8 cellular contexts compared by ENCODE assay signal in the genomic region with DNA sequence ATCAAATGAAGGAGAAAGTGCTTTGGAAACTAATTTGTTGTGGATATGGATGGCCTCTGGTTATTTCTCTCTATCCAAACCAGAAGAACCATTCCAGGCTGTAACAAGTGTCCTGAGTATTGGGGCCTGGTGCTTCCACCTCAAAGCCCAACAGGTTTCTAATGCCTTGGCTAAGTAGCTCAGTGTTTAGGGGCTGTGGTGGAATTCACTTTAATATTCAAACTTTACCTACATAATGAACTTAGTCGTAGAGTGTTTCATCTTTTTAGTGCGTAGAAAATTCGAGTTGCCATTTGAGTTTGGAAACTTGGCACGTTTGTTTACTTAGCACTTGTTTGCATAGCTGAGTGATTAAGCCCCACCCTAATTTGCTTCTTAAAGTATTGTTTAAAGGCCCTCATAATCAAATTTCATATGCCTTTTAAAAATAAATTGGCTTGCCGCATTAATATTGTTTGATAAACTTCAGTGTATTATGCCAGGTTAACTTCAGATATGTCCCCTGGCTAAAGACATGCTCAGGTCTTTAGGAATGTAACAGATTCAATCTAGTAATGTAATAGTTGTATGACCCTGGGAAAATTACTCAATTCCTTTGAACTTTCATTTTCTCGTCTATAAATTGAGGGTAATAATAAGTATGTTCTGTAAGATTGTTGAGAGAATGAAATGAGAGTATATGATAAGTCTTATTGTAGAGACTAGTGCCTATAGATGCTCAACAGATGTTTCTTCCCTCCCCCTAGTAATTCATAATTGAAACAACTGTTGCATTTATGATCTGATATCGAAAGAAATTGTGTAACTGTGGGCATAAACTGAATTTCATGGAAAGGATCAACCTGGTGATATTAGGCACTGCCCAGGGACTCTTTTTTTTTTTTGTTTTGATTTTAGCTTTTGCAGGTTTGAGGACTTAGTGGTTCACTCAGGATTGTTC. TPM values are rescaled to one million over a fixed set of nuclear protein-coding genes. Genes with fewer than 3 reads are reported as not detected.
DNase-seq lines count a peak whose midpoint lies in the region; ATAC-seq, FAIRE-seq and TF ChIP-seq lines count a peak whose summit lies in the region.

No MANE protein-coding gene starts in this region.

- peak; percentile 11 to 49 (median 28) for ATAC-seq in pancreas
- ATAC-seq in GM18870 (IDR thresholded peaks at IDR 0.05; ENCODE audit: unreplicated experiment) = no peak
- ATAC-seq in esophagus mucosa = no peak
- ATAC-seq in GM18519 (IDR thresholded peaks at IDR 0.05; ENCODE audit: low FRiP score, unreplicated experiment) = no peak
- ATAC-seq in HG03196 (IDR thresholded peaks at IDR 0.05; ENCODE audit: unreplicated experiment) = no peak

- peak overlapping the region; percentile 90 for H3K4me2 ChIP-seq in OCI-LY3 (ENCODE audit: low read length)
- H3K4me2 ChIP-seq in endothelial cell of umbilical vein (ENCODE audit: insufficient read depth, low read length) = peak overlapping the region; percentile 96

- POLR2A ChIA-PET in Caco-2 (lab: Charles Lee) (no interaction called here), endothelial cell of umbilical vein (lab: Charles Lee) (no interaction called here)

- peak overlapping the region; percentile 52; the same call in 1 of the 2 replicates for H2AFZ ChIP-seq in OCI-LY3 (ENCODE audit: low read depth, low read length)
- H2AFZ ChIP-seq in endothelial cell of umbilical vein (ENCODE audit: low read depth, low read length) = peak overlapping the region; percentile 96

- BruUV-seq in Caco-2 (replicated peaks; lab: Mats Ljungman, UMichigan) = TSS peak; percentile 60
- TSS peak; percentile 33 for BruUV-seq in endothelial cell of umbilical vein (replicated peaks; lab: Mats Ljungman, UMichigan)

- dilution Hi-C loops in endothelial cell of umbilical vein (cut with MboI; ENCODE audit: extremely low pct_ligation_motif_present, low sequenced_read_pairs) = no loop called here

- no peak for TF ChIP-seq POLR2A in endothelial cell of umbilical vein (IDR thresholded peaks at IDR 0.05; ENCODE audit: low read depth, low read length)

- H3K79me2 ChIP-seq in OCI-LY3 (ENCODE audit: low read length) (no peaks in the 10 kb centered on the region), endothelial cell of umbilical vein (ENCODE audit: control insufficient read depth, insufficient read depth, low read length) (peaks cover 19% of the 10 kb centered on the region)

- TF ChIP-seq CTCF in Caco-2 (IDR thresholded peaks at IDR 0.05; ENCODE audit: insufficient read depth in 1 of 2, low read depth in 1 of 2, low read length in 1 of 2, severe bottlenecking in 1 of 2, unreplicated experiment in 1 of 2) (no peak), OCI-LY3 (IDR thresholded peaks at IDR 0.05; ENCODE audit: low read depth, low read length) (no peak), endothelial cell of umbilical vein (IDR thresholded peaks at IDR 0.05; ENCODE audit: extremely low read depth in 1 of 2, insufficient read depth in 1 of 2, low read depth in 1 of 2, low read length in 2 of 2) (no peak), pancreas (IDR thresholded peaks at IDR 0.05) (no peak)

- no peaks in the 10 kb centered on the region for H3K36me3 Mint-ChIP-seq in Caco-2 (ENCODE audit: insufficient read depth, unreplicated experiment)

- no peaks in the 10 kb centered on the region for H3K36me3 ChIP-seq in Caco-2 (ENCODE audit: control insufficient read depth, insufficient read depth, low read length)
- no peaks in the 10 kb centered on the region for H3K36me3 ChIP-seq in OCI-LY3 (replicated peaks; ENCODE audit: low read depth, low read length)
- H3K36me3 ChIP-seq in endothelial cell of umbilical vein (ENCODE audit: control insufficient read depth in 2 of 2, extremely low read depth in 1 of 2, insufficient read depth in 2 of 2, low read length in 2 of 2) = no peaks in the 10 kb centered on the region
- no peaks in the 10 kb centered on the region for H3K36me3 ChIP-seq in pancreas

- H4K20me1 ChIP-seq in OCI-LY3 (ENCODE audit: insufficient read depth, low read length) (no peaks in the 10 kb centered on the region), endothelial cell of umbilical vein (replicated peaks; ENCODE audit: control insufficient read depth, extremely low read depth, insufficient read depth, low read length) (no peaks in the 10 kb centered on the region)

- H3K27me3 Mint-ChIP-seq in Caco-2 (ENCODE audit: insufficient read depth, unreplicated experiment) = no peaks in the 10 kb centered on the region

- H3K4me3 Mint-ChIP-seq in Caco-2 (ENCODE audit: unreplicated experiment) = peak overlapping the region; percentile 77

- H3K9ac ChIP-seq in OCI-LY3 (ENCODE audit: low read length) = peak overlapping the region; percentile 88
- H3K9ac ChIP-seq in endothelial cell of umbilical vein (replicated peaks; ENCODE audit: extremely low read depth, insufficient read depth, low read length) = peak overlapping the region; percentile 83

- WGBS in pancreas, 2 donors = 11 to 14% methylated on average over 7 of the region's 7 CpGs

- H3K4me3 ChIP-seq in Caco-2 (ENCODE audit: low read depth, low read length) = peak overlapping the region; percentile 69
- peak overlapping the region; percentile 85 for H3K4me3 ChIP-seq in OCI-LY3 (ENCODE audit: low read length)
- H3K4me3 ChIP-seq in endothelial cell of umbilical vein (replicated peaks in 1 of 3; ENCODE audit: insufficient read depth in 1 of 3, low read depth in 1 of 3, low read length in 3 of 3) = peak overlapping the region; percentile 71 to 93 (median 85)
- H3K4me3 ChIP-seq in pancreas = peak overlapping the region in 3 of 4 donors; percentile 88 to 92 (median 90)

- no peaks in the 10 kb centered on the region for H3K9me3 Mint-ChIP-seq in Caco-2 (ENCODE audit: unreplicated experiment)

- H3K27ac Mint-ChIP-seq in Caco-2 (ENCODE audit: unreplicated experiment) = peak overlapping the region; percentile 63

- no peaks in the 10 kb centered on the region for H3K4me1 Mint-ChIP-seq in Caco-2 (ENCODE audit: low read depth, unreplicated experiment)

- CTCF ChIA-PET in Caco-2 (lab: Charles Lee) = no interaction called here
- CTCF ChIA-PET in endothelial cell of umbilical vein (lab: Charles Lee) = interaction anchor here (0.7 to 1.4 kb wide), 2 partner anchors 11 to 42 kb away, joined by 3 to 4 read pairs; no protein-coding TSS in a partner anchor

- intact Hi-C loops in Caco-2 (cut with micrococcal nuclease; ENCODE audit: unreplicated experiment) (no loop called here), endothelial cell of umbilical vein (cut with micrococcal nuclease) (no loop called here), pancreas (cut with DNase I) (no loop called here)

- H3K4me1 ChIP-seq in Caco-2 = 0 out of 2 replicates have a peak, but pooled peaks cover 11% of the 10 kb centered on the region
- H3K4me1 ChIP-seq in OCI-LY3 (ENCODE audit: low read length) = peaks cover 7% of the 10 kb centered on the region
- peaks cover 11% of the 10 kb centered on the region for H3K4me1 ChIP-seq in endothelial cell of umbilical vein (ENCODE audit: control insufficient read depth, extremely low read depth, insufficient read depth, low read length)
- H3K4me1 ChIP-seq in pancreas = peaks cover 0 to 14% (median 10%) of the 10 kb centered on the region in 3 donors

- FAIRE-seq in endothelial cell of umbilical vein (lab: Jason Lieb, UNC) (no peak), pancreas (lab: Jason Lieb, UNC) (no peak)

- H3K9me3 ChIP-seq in Caco-2 (no peaks in the 10 kb centered on the region), OCI-LY3 (ENCODE audit: insufficient read depth, low read length) (no peaks in the 10 kb centered on the region), endothelial cell of umbilical vein (replicated peaks; ENCODE audit: control insufficient read depth, insufficient read depth, low read length) (no peaks in the 10 kb centered on the region), pancreas (no peaks in the 10 kb centered on the region)

- H3K27me3 ChIP-seq in Caco-2 (replicated peaks; ENCODE audit: control insufficient read depth, insufficient read depth, low read length) (no peaks in the 10 kb centered on the region), OCI-LY3 (ENCODE audit: low read depth, low read length) (no peaks in the 10 kb centered on the region), endothelial cell of umbilical vein (ENCODE audit: control insufficient read depth in 2 of 2, insufficient read depth in 2 of 2, low read length in 2 of 2) (no peaks in the 10 kb centered on the region), pancreas (no peaks in the 10 kb centered on the region)

- H3K9me1 ChIP-seq in endothelial cell of umbilical vein (replicated peaks; ENCODE audit: control insufficient read depth, extremely low read depth, insufficient read depth, low read length) = no peaks in the 10 kb centered on the region

- DNase-seq in Caco-2 (no peak), endothelial cell of umbilical vein (ENCODE audit: low read depth, low spot score) (no peak), pancreas (no peak)

- H3K27ac ChIP-seq in OCI-LY3 (ENCODE audit: low read length) (no peak overlapping the region), endothelial cell of umbilical vein (ENCODE audit: insufficient read depth, low read depth, low read length) (peak overlapping the region; percentile 65), pancreas (peak overlapping the region; percentile 53 to 87 (median 73))

RNA-seq across cellular contexts. Expression of a gene that starts 1.6 kb away (rescaled TPM):
- 5.0 and 8.1 TPM in 2 replicates for total RNA-seq in Caco-2 (2022)
- 16.2 and 19.8 TPM in 2 replicates for total RNA-seq in endothelial cell of umbilical vein
- polyA plus RNA-seq in endothelial cell of umbilical vein = 9.7 and 11.1 TPM in 2 replicates
- polyA plus RNA-seq in endothelial cell of umbilical vein (2011; cell fraction: cytosol; rRNA removed) = 5.4 and 7.9 TPM in 2 replicates
- 30.8 and 34.4 TPM in 2 replicates for polyA plus RNA-seq in endothelial cell of umbilical vein (2011; cell fraction: nucleus; rRNA removed)
- polyA plus RNA-seq in endothelial cell of umbilical vein (2012) = 8.6 and 9.0 TPM in 2 replicates
- 55.9 and 57.6 TPM in 2 replicates for polyA minus RNA-seq in endothelial cell of umbilical vein
- 10.3 TPM for polyA minus RNA-seq in endothelial cell of umbilical vein (2011; cell fraction: cytosol; rRNA and poly(A)+ RNA removed)
- 29.4 and 47.1 TPM in 2 replicates for polyA minus RNA-seq in endothelial cell of umbilical vein (2011; cell fraction: nucleus; rRNA and poly(A)+ RNA removed)
- total RNA-seq in pancreas = 10 to 100 TPM in 1 of 6 donors, 1 to 10 TPM in 5; 3.2 to 10.7 (median 7.2) TPM
- polyA plus RNA-seq in pancreas = 1 to 10 TPM; 4.9 to 6.0 TPM
- 5.6 TPM for total RNA-seq in esophagus mucosa

RNA-seq across cellular contexts. Expression of a gene that starts 39.6 kb away (rescaled TPM):
- total RNA-seq in Caco-2 (2022) = 22.6 and 23.2 TPM in 2 replicates
- 33.2 and 39.5 TPM in 2 replicates for total RNA-seq in endothelial cell of umbilical vein
- polyA plus RNA-seq in endothelial cell of umbilical vein = 3.2 and 4.2 TPM in 2 replicates
- polyA plus RNA-seq in endothelial cell of umbilical vein (2011; cell fraction: cytosol; rRNA removed) = 11.2 and 12.1 TPM in 2 replicates
- polyA plus RNA-seq in endothelial cell of umbilical vein (2011; cell fraction: nucleus; rRNA removed) = 12.2 and 19.7 TPM in 2 replicates
- polyA plus RNA-seq in endothelial cell of umbilical vein (2012) = 5.9 and 14.6 TPM in 2 replicates
- polyA minus RNA-seq in endothelial cell of umbilical vein = 10.7 and 22.5 TPM in 2 replicates
- polyA minus RNA-seq in endothelial cell of umbilical vein (2011; cell fraction: cytosol; rRNA and poly(A)+ RNA removed) = 27.1 TPM
- polyA minus RNA-seq in endothelial cell of umbilical vein (2011; cell fraction: nucleus; rRNA and poly(A)+ RNA removed) = 8.0 and 25.6 TPM in 2 replicates
- total RNA-seq in pancreas = under 1 TPM in 5 of 6 donors, not detected in 1; 0.12 to 1.00 (median 0.49) TPM
- under 1 TPM in 1 of 2 donors, not detected in 1; 0.23 TPM for polyA plus RNA-seq in pancreas
- total RNA-seq in esophagus mucosa = 4.1 TPM

Comparison
In these comparisons a context has a peak if more than half of its experiments do, and no peak if none do; other contexts are left out.
1. ATAC-seq: peak in pancreas (4 of 4); none in GM18870 (single experiment), esophagus mucosa (single experiment), GM18519 (single experiment) and HG03196 (single experiment).
2. Peak in every context shown above with its lines, with median percentiles within 50 percentile points of each other: H3K4me3 ChIP-seq.